Comparison of ENCODE assay signal across 2 cellular contexts in genomic region chr13:52739468-52740071, GRCh38.
TF ChIP-seq lines count a peak whose summit lies in the region.

CNMD (minus strand) TSS chr13:52739820; CDS start chr13:52739701, 119 bp downstream.

TF ChIP-seq in IMR-90, 13 proteins besides CTCF, POLR2A, EP300 and RAD21:
- TF ChIP-seq SMC3 (IDR thresholded peaks at IDR 0.05; ENCODE audit: low read depth, low read length) (no peak), MXI1 (IDR thresholded peaks at IDR 0.05; ENCODE audit: borderline replicate concordance, low read depth, low read length) (no peak), MAFK (IDR thresholded peaks at IDR 0.05; ENCODE audit: low read depth, low read length) (no peak), CHD1 (IDR thresholded peaks at IDR 0.05; ENCODE audit: low read depth, low read length) (no peak), RCOR1 (IDR thresholded peaks at IDR 0.05; ENCODE audit: insufficient replicate concordance, low read length) (no peak), BHLHE40 (IDR thresholded peaks at IDR 0.05; ENCODE audit: low read depth, low read length) (no peak), RFX5 (IDR thresholded peaks at IDR 0.05; ENCODE audit: low read depth, low read length) (no peak), FOS (IDR thresholded peaks at IDR 0.05; ENCODE audit: low read depth, low read length) (no peak), NFE2L2 (IDR thresholded peaks at IDR 0.05; ENCODE audit: low read depth, low read length) (no peak), MAZ (IDR thresholded peaks at IDR 0.05; ENCODE audit: borderline replicate concordance, low read depth, low read length) (no peak), CEBPB (IDR thresholded peaks at IDR 0.05; ENCODE audit: low read depth, low read length) (no peak)
- TF ChIP-seq, protein P1, sequence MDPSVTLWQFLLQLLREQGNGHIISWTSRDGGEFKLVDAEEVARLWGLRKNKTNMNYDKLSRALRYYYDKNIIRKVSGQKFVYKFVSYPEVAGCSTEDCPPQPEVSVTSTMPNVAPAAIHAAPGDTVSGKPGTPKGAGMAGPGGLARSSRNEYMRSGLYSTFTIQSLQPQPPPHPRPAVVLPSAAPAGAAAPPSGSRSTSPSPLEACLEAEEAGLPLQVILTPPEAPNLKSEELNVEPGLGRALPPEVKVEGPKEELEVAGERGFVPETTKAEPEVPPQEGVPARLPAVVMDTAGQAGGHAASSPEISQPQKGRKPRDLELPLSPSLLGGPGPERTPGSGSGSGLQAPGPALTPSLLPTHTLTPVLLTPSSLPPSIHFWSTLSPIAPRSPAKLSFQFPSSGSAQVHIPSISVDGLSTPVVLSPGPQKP (IDR thresholded peaks at IDR 0.05; ENCODE audit: borderline replicate concordance, low read depth, low read length), result no peak
- TF ChIP-seq, protein P2, sequence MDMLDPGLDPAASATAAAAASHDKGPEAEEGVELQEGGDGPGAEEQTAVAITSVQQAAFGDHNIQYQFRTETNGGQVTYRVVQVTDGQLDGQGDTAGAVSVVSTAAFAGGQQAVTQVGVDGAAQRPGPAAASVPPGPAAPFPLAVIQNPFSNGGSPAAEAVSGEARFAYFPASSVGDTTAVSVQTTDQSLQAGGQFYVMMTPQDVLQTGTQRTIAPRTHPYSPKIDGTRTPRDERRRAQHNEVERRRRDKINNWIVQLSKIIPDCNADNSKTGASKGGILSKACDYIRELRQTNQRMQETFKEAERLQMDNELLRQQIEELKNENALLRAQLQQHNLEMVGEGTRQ (IDR thresholded peaks at IDR 0.05; ENCODE audit: low read depth, low read length), result no peak

TF ChIP-seq in GM12878, 131 proteins besides CTCF, POLR2A, EP300 and RAD21:
- TF ChIP-seq KDM1A (IDR thresholded peaks at IDR 0.05; ENCODE audit: borderline replicate concordance) (no peak), JUNB (IDR thresholded peaks at IDR 0.05) (no peak), WRNIP1 (IDR thresholded peaks at IDR 0.05; ENCODE audit: borderline replicate concordance, low read depth, low read length) (no peak), CBX3 (IDR thresholded peaks at IDR 0.05; ENCODE audit: borderline replicate concordance, low read depth) (no peak), RUNX3 (IDR thresholded peaks at IDR 0.05; ENCODE audit: low read length) (no peak), SMC3 (IDR thresholded peaks at IDR 0.05; ENCODE audit: borderline replicate concordance, low read length) (no peak), CBFB (IDR thresholded peaks at IDR 0.05; ENCODE audit: low read depth) (no peak), FOS (IDR thresholded peaks at IDR 0.05; ENCODE audit: borderline replicate concordance, extremely low read depth, insufficient read length) (no peak), SUPT20H (IDR thresholded peaks at IDR 0.05; ENCODE audit: borderline replicate concordance, control insufficient read depth, low read depth, low read length) (no peak)
- TF ChIP-seq, protein P3, sequence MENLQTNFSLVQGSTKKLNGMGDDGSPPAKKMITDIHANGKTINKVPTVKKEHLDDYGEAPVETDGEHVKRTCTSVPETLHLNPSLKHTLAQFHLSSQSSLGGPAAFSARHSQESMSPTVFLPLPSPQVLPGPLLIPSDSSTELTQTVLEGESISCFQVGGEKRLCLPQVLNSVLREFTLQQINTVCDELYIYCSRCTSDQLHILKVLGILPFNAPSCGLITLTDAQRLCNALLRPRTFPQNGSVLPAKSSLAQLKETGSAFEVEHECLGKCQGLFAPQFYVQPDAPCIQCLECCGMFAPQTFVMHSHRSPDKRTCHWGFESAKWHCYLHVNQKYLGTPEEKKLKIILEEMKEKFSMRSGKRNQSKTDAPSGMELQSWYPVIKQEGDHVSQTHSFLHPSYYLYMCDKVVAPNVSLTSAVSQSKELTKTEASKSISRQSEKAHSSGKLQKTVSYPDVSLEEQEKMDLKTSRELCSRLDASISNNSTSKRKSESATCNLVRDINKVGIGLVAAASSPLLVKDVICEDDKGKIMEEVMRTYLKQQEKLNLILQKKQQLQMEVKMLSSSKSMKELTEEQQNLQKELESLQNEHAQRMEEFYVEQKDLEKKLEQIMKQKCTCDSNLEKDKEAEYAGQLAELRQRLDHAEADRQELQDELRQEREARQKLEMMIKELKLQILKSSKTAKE (IDR thresholded peaks at IDR 0.05; ENCODE audit: low read depth, poor library complexity, severe bottlenecking), result no peak
- TF ChIP-seq, protein P4, sequence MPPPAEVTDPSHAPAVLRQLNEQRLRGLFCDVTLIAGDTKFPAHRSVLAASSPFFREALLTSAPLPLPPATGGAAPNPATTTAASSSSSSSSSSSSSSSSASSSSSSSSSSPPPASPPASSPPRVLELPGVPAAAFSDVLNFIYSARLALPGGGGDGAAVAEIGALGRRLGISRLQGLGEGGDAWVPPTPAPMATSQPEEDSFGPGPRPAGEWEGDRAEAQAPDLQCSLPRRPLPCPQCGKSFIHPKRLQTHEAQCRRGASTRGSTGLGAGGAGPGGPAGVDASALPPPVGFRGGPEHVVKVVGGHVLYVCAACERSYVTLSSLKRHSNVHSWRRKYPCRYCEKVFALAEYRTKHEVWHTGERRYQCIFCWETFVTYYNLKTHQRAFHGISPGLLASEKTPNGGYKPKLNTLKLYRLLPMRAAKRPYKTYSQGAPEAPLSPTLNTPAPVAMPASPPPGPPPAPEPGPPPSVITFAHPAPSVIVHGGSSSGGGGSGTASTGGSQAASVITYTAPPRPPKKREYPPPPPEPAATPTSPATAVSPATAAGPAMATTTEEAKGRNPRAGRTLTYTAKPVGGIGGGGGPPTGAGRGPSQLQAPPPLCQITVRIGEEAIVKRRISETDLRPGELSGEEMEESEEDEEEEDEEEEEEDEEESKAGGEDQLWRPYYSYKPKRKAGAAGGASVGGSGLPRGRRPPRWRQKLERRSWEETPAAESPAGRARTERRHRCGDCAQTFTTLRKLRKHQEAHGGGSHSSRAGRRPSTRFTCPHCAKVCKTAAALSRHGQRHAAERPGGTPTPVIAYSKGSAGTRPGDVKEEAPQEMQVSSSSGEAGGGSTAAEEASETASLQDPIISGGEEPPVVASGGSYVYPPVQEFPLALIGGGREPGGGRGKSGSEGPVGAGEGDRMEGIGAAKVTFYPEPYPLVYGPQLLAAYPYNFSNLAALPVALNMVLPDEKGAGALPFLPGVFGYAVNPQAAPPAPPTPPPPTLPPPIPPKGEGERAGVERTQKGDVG (CRISPR knock-in tag; IDR thresholded peaks at IDR 0.05), result no peak
